Comparison of ENCODE assay signal across 9 cellular contexts in genomic region chr11:114196994-114197702, GRCh38.
A peak's percentile ranks its signal among the peaks of the same experiment; 100 is the strongest.
DNase-seq lines count a peak whose midpoint lies in the region; ATAC-seq lines count a peak whose summit lies in the region.
"Had no signal": no experiment of that assay in that cellular context is flagged by ENCODE, and none has a peak within 500 bp of the region (broad histone marks: within the 10 kb centered on the region; RNA-seq: fewer than 3 reads in every experiment).

No MANE protein-coding gene starts in this region.

- DNase-seq in CD4-positive, CD25-positive, alpha-beta regulatory T cell = no peak
- peak; percentile 30 for DNase-seq in astrocyte of the hippocampus (ENCODE audit: low read depth, low spot score)
- no peak for DNase-seq in left lobe of liver (ENCODE audit: low spot score)
- no peak for DNase-seq in sciatic nerve (ENCODE audit: low spot score)
- DNase-seq in amniotic stem cell (lab: John Stamatoyannopoulos, UW) = no peak
- DNase-seq in effector memory CD4-positive, alpha-beta T cell = no peak

- peak overlapping the region in 2 of 4 donors; percentile 19 to 29 for H3K4me3 Mint-ChIP-seq in CD4-positive, CD25-positive, alpha-beta regulatory T cell

- no peaks in the 10 kb centered on the region for H3K36me3 ChIP-seq in CD4-positive, CD25-positive, alpha-beta regulatory T cell (ENCODE audit: control insufficient read depth, insufficient read depth, low read length)
- H3K36me3 ChIP-seq in effector memory CD4-positive, alpha-beta T cell (ENCODE audit: control insufficient read depth, insufficient read depth, low read length) = no peaks in the 10 kb centered on the region

- H3K27ac ChIP-seq in CD4-positive, CD25-positive, alpha-beta regulatory T cell (ENCODE audit: insufficient read depth, low read length, poor library complexity, severe bottlenecking) = peak overlapping the region; percentile 1
- H3K27ac ChIP-seq in effector memory CD4-positive, alpha-beta T cell (ENCODE audit: insufficient read depth, low read length, poor library complexity, severe bottlenecking) = no peak overlapping the region
- H3K27ac ChIP-seq: SK-N-MC had no signal

- peaks cover 6% of the 10 kb centered on the region for H3K36me3 Mint-ChIP-seq in CD4-positive, CD25-positive, alpha-beta regulatory T cell

- H3K27ac Mint-ChIP-seq in CD4-positive, CD25-positive, alpha-beta regulatory T cell = peak overlapping the region; percentile 77 to 89 (median 87)

- no peaks in the 10 kb centered on the region for H3K27me3 Mint-ChIP-seq in CD4-positive, CD25-positive, alpha-beta regulatory T cell

- H3K4me1 ChIP-seq in CD4-positive, CD25-positive, alpha-beta regulatory T cell (ENCODE audit: control insufficient read depth, insufficient read depth, low read length, poor library complexity, severe bottlenecking) = peaks cover 23% of the 10 kb centered on the region
- H3K4me1 ChIP-seq in effector memory CD4-positive, alpha-beta T cell (ENCODE audit: control insufficient read depth, insufficient read depth, low read length, poor library complexity, severe bottlenecking) = no peaks in the 10 kb centered on the region

- peaks cover 0 to 1% (median 0%) of the 10 kb centered on the region in 7 donors for H3K9me3 Mint-ChIP-seq in CD4-positive, CD25-positive, alpha-beta regulatory T cell

- no peaks in the 10 kb centered on the region for H3K27me3 ChIP-seq in CD4-positive, CD25-positive, alpha-beta regulatory T cell (ENCODE audit: control insufficient read depth, insufficient read depth, low read length)
- H3K27me3 ChIP-seq in effector memory CD4-positive, alpha-beta T cell (replicated peaks; ENCODE audit: control insufficient read depth, insufficient read depth, low read length, poor library complexity, severe bottlenecking) = no peaks in the 10 kb centered on the region

- peaks cover 20 to 45% (median 31%) of the 10 kb centered on the region in 4 donors for H3K4me1 Mint-ChIP-seq in CD4-positive, CD25-positive, alpha-beta regulatory T cell

- H3K4me3 ChIP-seq in CD4-positive, CD25-positive, alpha-beta regulatory T cell (ENCODE audit: low read depth, low read length) = no peak overlapping the region
- H3K4me3 ChIP-seq in effector memory CD4-positive, alpha-beta T cell (ENCODE audit: insufficient read depth, low read depth, low read length, poor library complexity, severe bottlenecking) = no peak overlapping the region
- H3K4me3 ChIP-seq: SK-N-MC had no signal

- peak; percentile 19 to 45 for ATAC-seq in CD4-positive, CD25-positive, alpha-beta regulatory T cell (ENCODE audit: low read depth in 2 of 2)
- peak; percentile 1 for ATAC-seq in left lobe of liver
- peak; percentile 33 for ATAC-seq in sciatic nerve
- no peak for ATAC-seq in HG03442 (IDR thresholded peaks at IDR 0.05; ENCODE audit: unreplicated experiment)
- no peak for ATAC-seq in GM21360 (IDR thresholded peaks at IDR 0.05; ENCODE audit: unreplicated experiment)

- intact Hi-C loops in sciatic nerve (cut with DNase I) = no loop called here

- H3K9me3 ChIP-seq in CD4-positive, CD25-positive, alpha-beta regulatory T cell (ENCODE audit: control insufficient read depth in 2 of 2, low read length in 2 of 2) = no peaks in the 10 kb centered on the region
- H3K9me3 ChIP-seq in effector memory CD4-positive, alpha-beta T cell (ENCODE audit: control insufficient read depth, low read length) = no peaks in the 10 kb centered on the region

Comparison
In these comparisons a context has a peak if more than half of its experiments do, and no peak if none do; other contexts are left out.
1. ATAC-seq: peak in CD4-positive, CD25-positive, alpha-beta regulatory T cell (2 of 2), left lobe of liver (single experiment) and sciatic nerve (single experiment); none in HG03442 (single experiment) and GM21360 (single experiment).